Comparison of ENCODE assay signal across 8 cellular contexts in genomic region chr11:65316311-65316978, GRCh38. TPM values are rescaled to one million over a fixed set of nuclear protein-coding genes. Genes with fewer than 3 reads are reported as not detected.
DNase-seq lines count a peak whose midpoint lies in the region; ATAC-seq and TF ChIP-seq lines count a peak whose summit lies in the region.

No MANE protein-coding gene starts in this region.

- peak overlapping the region; percentile 81 for H3K4me3 Mint-ChIP-seq in activated T-cell treated with anti-CD3 and anti-CD28 coated beads, Interleukin-2, amount 50 U/mL, for 24 hours
- peak overlapping the region; percentile 87 for H3K4me3 Mint-ChIP-seq in type B pancreatic cell
- H3K4me3 Mint-ChIP-seq in effector memory CD8-positive, alpha-beta T cell: peak overlapping the region in 1 of 2 donors; percentile 74

- no peak for TF ChIP-seq CTCF in astrocyte of the cerebellum (IDR thresholded peaks at IDR 0.05; ENCODE audit: low read depth, low read length, missing control alignments)
- TF ChIP-seq CTCF in right lobe of liver (IDR thresholded peaks at IDR 0.05): no peak
- no peak for TF ChIP-seq CTCF in type B pancreatic cell (conservative IDR thresholded peaks at IDR 0.05)

- H3K9me3 ChIP-seq in right lobe of liver: no peaks in the 10 kb centered on the region

- H3K4me1 ChIP-seq in right lobe of liver: peaks cover 0 to 16% (median 0%) of the 10 kb centered on the region in 4 donors

- H3K9me3 Mint-ChIP-seq in activated T-cell treated with anti-CD3 and anti-CD28 coated beads, Interleukin-2, amount 50 U/mL, for 24 hours: no peaks in the 10 kb centered on the region
- no peaks in the 10 kb centered on the region for H3K9me3 Mint-ChIP-seq in type B pancreatic cell
- no peaks in the 10 kb centered on the region for H3K9me3 Mint-ChIP-seq in effector memory CD8-positive, alpha-beta T cell

- DNase-seq in activated T-cell treated with anti-CD3 and anti-CD28 coated beads, Interleukin-2, amount 50 U/mL, for 24 hours: no peak
- DNase-seq in activated T-cell treated with anti-CD3 and anti-CD28 coated beads for 4 hours (no peak), astrocyte of the cerebellum (ENCODE audit: low read depth) (no peak), right lobe of liver (no peak), type B pancreatic cell (ENCODE audit: extremely low spot score, unreplicated experiment) (no peak)
- DNase-seq in effector memory CD8-positive, alpha-beta T cell: no peak

- H3K36me3 ChIP-seq in right lobe of liver: peaks cover 0 to 1% (median 0%) of the 10 kb centered on the region in 4 donors

- no peak for TF ChIP-seq POLR2A in right lobe of liver (IDR thresholded peaks at IDR 0.05)

- intact Hi-C loops in right lobe of liver (cut with DNase I): loop anchor here (5.0 kb wide), 1 partner anchor 44 kb away; no protein-coding TSS in a partner anchor

- H3K27me3 ChIP-seq in right lobe of liver: no peaks in the 10 kb centered on the region

- H3K27me3 Mint-ChIP-seq in activated T-cell treated with anti-CD3 and anti-CD28 coated beads, Interleukin-2, amount 50 U/mL, for 24 hours: peaks cover 19% of the 10 kb centered on the region
- peaks cover 9% of the 10 kb centered on the region for H3K27me3 Mint-ChIP-seq in type B pancreatic cell
- peaks cover 0 to 15% of the 10 kb centered on the region in 2 donors for H3K27me3 Mint-ChIP-seq in effector memory CD8-positive, alpha-beta T cell

- WGBS in right lobe of liver (ENCODE audit: insufficient coverage, low coverage, low lambda C conversion rate, missing lambda C conversion rate): 39% methylated on average over 3 of the region's 18 CpGs

- no peak overlapping the region for H3K27ac ChIP-seq in right lobe of liver

- peak overlapping the region; percentile 88 for H3K4me3 ChIP-seq in astrocyte of the cerebellum (ENCODE audit: low read depth, low read length)
- H3K4me3 ChIP-seq in right lobe of liver: peak overlapping the region; percentile 46 to 84 (median 84)

- H3K4me1 Mint-ChIP-seq in activated T-cell treated with anti-CD3 and anti-CD28 coated beads, Interleukin-2, amount 50 U/mL, for 24 hours (ENCODE audit: low read depth): peaks cover 12% of the 10 kb centered on the region
- peaks cover 22% of the 10 kb centered on the region for H3K4me1 Mint-ChIP-seq in type B pancreatic cell (ENCODE audit: unreplicated experiment)
- peaks cover 8 to 10% of the 10 kb centered on the region in 2 donors for H3K4me1 Mint-ChIP-seq in effector memory CD8-positive, alpha-beta T cell (ENCODE audit: low read depth in 2 of 2)

- H3K27ac Mint-ChIP-seq in activated T-cell treated with anti-CD3 and anti-CD28 coated beads, Interleukin-2, amount 50 U/mL, for 24 hours: no peak overlapping the region
- H3K27ac Mint-ChIP-seq in type B pancreatic cell: peak overlapping the region; percentile 68
- H3K27ac Mint-ChIP-seq in effector memory CD8-positive, alpha-beta T cell: no peak overlapping the region

- in situ Hi-C loops in astrocyte of the cerebellum (cut with HindIII; ENCODE audit: low sequenced_read_pairs): no loop called here

- ATAC-seq in right lobe of liver (no peak), HG03521 (IDR thresholded peaks at IDR 0.05; ENCODE audit: unreplicated experiment) (no peak), HG03280 (IDR thresholded peaks at IDR 0.05; ENCODE audit: unreplicated experiment) (no peak)
- no peak for ATAC-seq in effector memory CD8-positive, alpha-beta T cell (replicated peaks)

- no peaks in the 10 kb centered on the region for H3K36me3 Mint-ChIP-seq in activated T-cell treated with anti-CD3 and anti-CD28 coated beads, Interleukin-2, amount 50 U/mL, for 24 hours (ENCODE audit: low read depth)
- H3K36me3 Mint-ChIP-seq in type B pancreatic cell: no peaks in the 10 kb centered on the region
- peaks cover 6% of the 10 kb centered on the region for H3K36me3 Mint-ChIP-seq in effector memory CD8-positive, alpha-beta T cell (ENCODE audit: insufficient read depth)

RNA-seq across cellular contexts. Expression of gene CDC42EP2, which starts 1.8 kb away (rescaled TPM):
- total RNA-seq in right lobe of liver (1 to 10 TPM in 4 of 6 experiments, under 1 TPM in 2; 0.55 to 3.4 (median 2.3) TPM), type B pancreatic cell (ENCODE audit: low replicate concordance) (9.4 and 12.9 TPM in 2 replicates)

RNA-seq across cellular contexts. Expression of gene DPF2, which starts 17.2 kb away (rescaled TPM):
- total RNA-seq in right lobe of liver (10 to 100 TPM; 11.1 to 21.7 (median 19.4) TPM), type B pancreatic cell (ENCODE audit: low replicate concordance) (64.7 and 85.5 TPM in 2 replicates)

RNA-seq across cellular contexts. Expression of gene TIGD3, which starts 38.1 kb away (rescaled TPM):
- total RNA-seq in right lobe of liver (under 1 TPM in 3 of 6 experiments, not detected in 3; 0.10 to 0.28 (median 0.20) TPM), type B pancreatic cell (ENCODE audit: low replicate concordance) (1.2 and 1.3 TPM in 2 replicates)

RNA-seq across cellular contexts. Expression of gene POLA2, which starts 54.7 kb away (rescaled TPM):
- total RNA-seq in right lobe of liver (1 to 10 TPM; 1.8 to 8.4 (median 3.5) TPM), type B pancreatic cell (ENCODE audit: low replicate concordance) (18.4 and 32.4 TPM in 2 replicates)
